In the genomic region with DNA sequence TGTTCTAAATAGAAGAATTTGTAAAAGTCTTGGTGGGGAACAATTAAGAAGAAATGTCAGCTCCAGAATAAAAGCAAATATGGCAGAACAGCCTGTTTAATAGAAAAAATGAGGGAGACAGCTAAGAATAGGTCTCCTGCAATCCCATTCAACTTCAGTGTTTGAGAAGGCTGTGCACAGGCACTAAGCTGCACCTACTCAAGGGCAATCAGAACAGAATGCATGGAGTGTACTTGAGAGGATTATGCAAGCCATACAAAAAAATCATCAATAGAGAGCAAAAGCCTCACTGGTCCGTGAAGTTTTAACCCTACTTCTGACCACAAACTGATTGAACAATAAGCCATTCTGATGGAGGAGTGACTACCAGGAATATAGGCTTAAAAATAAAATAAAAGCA, we compare ENCODE assay signal across 28 cellular contexts.
"Had no signal": no experiment of that assay in that cellular context is flagged by ENCODE, and none has a peak within 500 bp of the region (broad histone marks: within the 10 kb centered on the region; RNA-seq: fewer than 3 reads in every experiment).

No MANE protein-coding gene starts in this region.

- H3K9me3 ChIP-seq: pancreas, psoas muscle, testis, transverse colon had no signal

- H3K27me3 Mint-ChIP-seq: naive B cell had no signal

- H3K4me1 ChIP-seq: breast epithelium, pancreas, psoas muscle, testis, transverse colon had no signal

- ATAC-seq: activated naive CD4-positive, alpha-beta T cell treated with anti-CD3 and anti-CD28 coated beads, Interleukin-2, amount 50 U/mL, for 72 hours; activated T-cell treated with anti-CD3 and anti-CD28 coated beads, Interleukin-2, amount 50 U/mL, for 72 hours; esophagus mucosa; left cardiac atrium; pancreas; psoas muscle; right cardiac atrium had no signal

- DNase-seq: activated CD4-positive, alpha-beta T cell treated with anti-CD3 and anti-CD28 coated beads for 4 hours; activated CD4-positive, alpha-beta T cell treated with anti-CD3 and anti-CD28 coated beads, Interleukin-2, amount 50 U/mL, for 4 hours; activated naive CD4-positive, alpha-beta T cell; activated T-cell treated with anti-CD3 and anti-CD28 coated beads for 4 hours; activated T-cell treated with anti-CD3 and anti-CD28 coated beads, Interleukin-2, amount 50 U/mL, for 72 hours; central memory CD4-positive, alpha-beta T cell; endodermal cell; foreskin fibroblast; head of caudate nucleus; hippocampal formation; left cardiac atrium; naive B cell; nephron progenitor cell; nucleus accumbens; pancreas; psoas muscle; right cardiac atrium; stimulated activated CD4-positive, alpha-beta T cell treated with anti-CD3 and anti-CD28 coated beads, Interleukin-15, amount 100 ng/mL, for 24 hours; stimulated activated CD4-positive, alpha-beta T cell treated with anti-CD3 and anti-CD28 coated beads, Interleukin-2, amount 100 ng/mL, for 24 hours; stimulated activated naive CD4-positive, alpha-beta T cell treated with Interleukin-2 at 50 U/mL for 16 hours; T-helper 9 cell; testis; transverse colon had no signal

- H3K4me1 Mint-ChIP-seq: naive B cell, nephron progenitor cell had no signal

- H3K36me3 Mint-ChIP-seq: activated naive CD4-positive, alpha-beta T cell treated with anti-CD3 and anti-CD28 coated beads, Interleukin-2, amount 50 U/mL, for 72 hours; naive B cell had no signal

- H3K27ac Mint-ChIP-seq: activated naive CD4-positive, alpha-beta T cell treated with anti-CD3 and anti-CD28 coated beads, Interleukin-2, amount 50 U/mL, for 72 hours; activated T-cell treated with anti-CD3 and anti-CD28 coated beads, Interleukin-2, amount 50 U/mL, for 72 hours; endodermal cell; mesothelial cell of epicardium; nephron progenitor cell had no signal

- H3K27me3 ChIP-seq: breast epithelium, pancreas, testis, transverse colon had no signal

- H3K4me3 ChIP-seq: breast epithelium, pancreas, psoas muscle, testis, transverse colon had no signal

- H3K9me3 Mint-ChIP-seq: endodermal cell, nephron progenitor cell had no signal

- H3K4me3 Mint-ChIP-seq: activated T-cell treated with anti-CD3 and anti-CD28 coated beads, Interleukin-2, amount 50 U/mL, for 72 hours; endodermal cell; mesothelial cell of epicardium; naive B cell; nephron progenitor cell had no signal

- H3K27ac ChIP-seq: breast epithelium, pancreas, psoas muscle, testis, transverse colon, VCaP had no signal

- H3K36me3 ChIP-seq: breast epithelium, pancreas, transverse colon had no signal
